Comparison of ENCODE assay signal across 10 cellular contexts in the genomic region with DNA sequence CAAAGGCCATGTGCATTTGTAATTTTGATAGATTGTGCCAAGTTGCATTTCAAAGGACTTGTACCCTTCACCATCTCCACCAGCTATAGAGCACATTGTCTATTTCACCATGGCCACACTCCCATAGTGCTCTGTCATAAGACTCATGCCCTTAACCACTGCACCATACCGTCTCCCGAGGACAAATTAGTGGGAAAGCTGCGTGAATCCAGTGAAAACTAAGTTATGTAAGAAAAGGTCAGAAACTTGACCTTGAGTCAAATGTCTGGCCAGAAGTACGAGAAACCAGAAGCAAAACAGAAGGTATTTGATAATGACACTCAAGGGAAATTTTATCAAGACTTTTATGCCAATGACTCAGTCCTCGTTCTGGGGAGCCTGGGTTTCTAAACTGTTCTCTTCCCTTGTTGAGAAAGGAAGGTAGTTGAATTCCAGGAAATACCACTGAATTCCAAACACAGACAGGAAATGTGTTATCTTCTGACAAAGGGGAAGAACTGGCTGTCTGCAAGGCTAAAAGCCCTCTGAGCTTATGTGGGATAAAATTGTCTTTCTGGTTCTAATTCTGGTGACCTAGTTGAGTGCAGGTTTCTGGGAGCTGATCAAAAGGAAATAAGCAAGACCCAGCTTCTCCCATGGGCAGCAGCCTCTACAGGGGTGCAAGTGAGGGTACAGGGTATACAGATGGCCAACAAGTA. TPM values are rescaled to one million over a fixed set of nuclear protein-coding genes. Genes with fewer than 3 reads are reported as not detected.
DNase-seq lines count a peak whose midpoint lies in the region; ATAC-seq, FAIRE-seq and TF ChIP-seq lines count a peak whose summit lies in the region.
"Had no signal": no experiment of that assay in that cellular context is flagged by ENCODE, and none has a peak within 500 bp of the region (broad histone marks: within the 10 kb centered on the region; RNA-seq: fewer than 3 reads in every experiment).

No MANE protein-coding gene starts in this region.

- H3K4me1 Mint-ChIP-seq in WTC11 = peaks cover 13% of the 10 kb centered on the region
- H3K4me1 Mint-ChIP-seq: naive thymus-derived CD8-positive, alpha-beta T cell had no signal

- POLR2A ChIA-PET in WTC11 (lab: Charles Lee) = no interaction called here

- ATAC-seq in WTC11 = peak; percentile 43; the same call in 1 of the 2 replicates
- ATAC-seq in left cardiac atrium = peak; percentile 82 to 95
- ATAC-seq in GM21390 (IDR thresholded peaks at IDR 0.05; ENCODE audit: unreplicated experiment) = no peak
- ATAC-seq: naive thymus-derived CD8-positive, alpha-beta T cell had no signal

- no peak for TF ChIP-seq POLR2A in H54 (IDR thresholded peaks at IDR 0.05; ENCODE audit: low read depth, low read length)

- H3K9me3 Mint-ChIP-seq in WTC11 = no peaks in the 10 kb centered on the region
- H3K9me3 Mint-ChIP-seq: naive thymus-derived CD8-positive, alpha-beta T cell had no signal

- CTCF ChIA-PET in WTC11 (lab: Charles Lee) = no interaction called here

- peak; percentile 78 for FAIRE-seq in H54 (lab: Jason Lieb, UNC)

- no peak for TF ChIP-seq CTCF in WTC11 (IDR thresholded peaks at IDR 0.05)

- H3K4me3 Mint-ChIP-seq in WTC11 = no peak overlapping the region
- H3K4me3 Mint-ChIP-seq: naive thymus-derived CD8-positive, alpha-beta T cell had no signal

- no peaks in the 10 kb centered on the region for H3K36me3 Mint-ChIP-seq in WTC11
- H3K36me3 Mint-ChIP-seq: naive thymus-derived CD8-positive, alpha-beta T cell had no signal

- peak overlapping the region; percentile 81 for H3K27ac Mint-ChIP-seq in WTC11
- H3K27ac Mint-ChIP-seq: naive thymus-derived CD8-positive, alpha-beta T cell had no signal

- intact Hi-C loops in left cardiac atrium (cut with DNase I) = no loop called here

- DNase-seq in H54 (ENCODE audit: insufficient read length, low spot score) (peak; percentile 36), WTC11 (ENCODE audit: low spot score) (no peak), left cardiac atrium (no peak), pulmonary artery endothelial cell (ENCODE audit: low read depth, low spot score) (peak; percentile 96), RPMI8226 (no peak), NCI-H1417 (lab: John Stamatoyannopoulos, UW) (no peak), GOT3 (lab: John Stamatoyannopoulos, UW) (no peak)
- DNase-seq: naive thymus-derived CD8-positive, alpha-beta T cell; NCI-H1436 treated with DMSO at 0.1 percent for 48 hours had no signal

- no peaks in the 10 kb centered on the region for H3K27me3 Mint-ChIP-seq in WTC11 (ENCODE audit: low read depth)

TF ChIP-seq in WTC11, 78 proteins besides CTCF, POLR2A, EP300 and RAD21:
- no peak for TF ChIP-seq PRRX2 (CRISPR knock-in tag; IDR thresholded peaks at IDR 0.05)
- TF ChIP-seq, protein P1, sequence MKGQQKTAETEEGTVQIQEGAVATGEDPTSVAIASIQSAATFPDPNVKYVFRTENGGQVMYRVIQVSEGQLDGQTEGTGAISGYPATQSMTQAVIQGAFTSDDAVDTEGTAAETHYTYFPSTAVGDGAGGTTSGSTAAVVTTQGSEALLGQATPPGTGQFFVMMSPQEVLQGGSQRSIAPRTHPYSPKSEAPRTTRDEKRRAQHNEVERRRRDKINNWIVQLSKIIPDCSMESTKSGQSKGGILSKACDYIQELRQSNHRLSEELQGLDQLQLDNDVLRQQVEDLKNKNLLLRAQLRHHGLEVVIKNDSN (CRISPR knock-in tag; IDR thresholded peaks at IDR 0.05) = no peak
- TF ChIP-seq, protein P2, sequence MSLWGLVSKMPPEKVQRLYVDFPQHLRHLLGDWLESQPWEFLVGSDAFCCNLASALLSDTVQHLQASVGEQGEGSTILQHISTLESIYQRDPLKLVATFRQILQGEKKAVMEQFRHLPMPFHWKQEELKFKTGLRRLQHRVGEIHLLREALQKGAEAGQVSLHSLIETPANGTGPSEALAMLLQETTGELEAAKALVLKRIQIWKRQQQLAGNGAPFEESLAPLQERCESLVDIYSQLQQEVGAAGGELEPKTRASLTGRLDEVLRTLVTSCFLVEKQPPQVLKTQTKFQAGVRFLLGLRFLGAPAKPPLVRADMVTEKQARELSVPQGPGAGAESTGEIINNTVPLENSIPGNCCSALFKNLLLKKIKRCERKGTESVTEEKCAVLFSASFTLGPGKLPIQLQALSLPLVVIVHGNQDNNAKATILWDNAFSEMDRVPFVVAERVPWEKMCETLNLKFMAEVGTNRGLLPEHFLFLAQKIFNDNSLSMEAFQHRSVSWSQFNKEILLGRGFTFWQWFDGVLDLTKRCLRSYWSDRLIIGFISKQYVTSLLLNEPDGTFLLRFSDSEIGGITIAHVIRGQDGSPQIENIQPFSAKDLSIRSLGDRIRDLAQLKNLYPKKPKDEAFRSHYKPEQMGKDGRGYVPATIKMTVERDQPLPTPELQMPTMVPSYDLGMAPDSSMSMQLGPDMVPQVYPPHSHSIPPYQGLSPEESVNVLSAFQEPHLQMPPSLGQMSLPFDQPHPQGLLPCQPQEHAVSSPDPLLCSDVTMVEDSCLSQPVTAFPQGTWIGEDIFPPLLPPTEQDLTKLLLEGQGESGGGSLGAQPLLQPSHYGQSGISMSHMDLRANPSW (CRISPR knock-in tag; conservative IDR thresholded peaks at IDR 0.05; ENCODE audit: low read depth) = no peak
- TF ChIP-seq, protein P3, sequence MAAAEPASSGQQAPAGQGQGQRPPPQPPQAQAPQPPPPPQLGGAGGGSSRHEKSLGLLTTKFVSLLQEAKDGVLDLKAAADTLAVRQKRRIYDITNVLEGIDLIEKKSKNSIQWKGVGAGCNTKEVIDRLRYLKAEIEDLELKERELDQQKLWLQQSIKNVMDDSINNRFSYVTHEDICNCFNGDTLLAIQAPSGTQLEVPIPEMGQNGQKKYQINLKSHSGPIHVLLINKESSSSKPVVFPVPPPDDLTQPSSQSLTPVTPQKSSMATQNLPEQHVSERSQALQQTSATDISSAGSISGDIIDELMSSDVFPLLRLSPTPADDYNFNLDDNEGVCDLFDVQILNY (CRISPR knock-in tag; IDR thresholded peaks at IDR 0.05) = no peak
- TF ChIP-seq, protein P4, sequence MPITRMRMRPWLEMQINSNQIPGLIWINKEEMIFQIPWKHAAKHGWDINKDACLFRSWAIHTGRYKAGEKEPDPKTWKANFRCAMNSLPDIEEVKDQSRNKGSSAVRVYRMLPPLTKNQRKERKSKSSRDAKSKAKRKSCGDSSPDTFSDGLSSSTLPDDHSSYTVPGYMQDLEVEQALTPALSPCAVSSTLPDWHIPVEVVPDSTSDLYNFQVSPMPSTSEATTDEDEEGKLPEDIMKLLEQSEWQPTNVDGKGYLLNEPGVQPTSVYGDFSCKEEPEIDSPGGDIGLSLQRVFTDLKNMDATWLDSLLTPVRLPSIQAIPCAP (CRISPR knock-in tag; IDR thresholded peaks at IDR 0.05) = no peak
- TF ChIP-seq ZNF671 (CRISPR knock-in tag; IDR thresholded peaks at IDR 0.05) = no peak
- TF ChIP-seq, protein P5, sequence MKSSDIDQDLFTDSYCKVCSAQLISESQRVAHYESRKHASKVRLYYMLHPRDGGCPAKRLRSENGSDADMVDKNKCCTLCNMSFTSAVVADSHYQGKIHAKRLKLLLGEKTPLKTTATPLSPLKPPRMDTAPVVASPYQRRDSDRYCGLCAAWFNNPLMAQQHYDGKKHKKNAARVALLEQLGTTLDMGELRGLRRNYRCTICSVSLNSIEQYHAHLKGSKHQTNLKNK (CRISPR knock-in tag; IDR thresholded peaks at IDR 0.05) = no peak
- TF ChIP-seq NR2C2 (CRISPR knock-in tag; IDR thresholded peaks at IDR 0.05) = no peak
- TF ChIP-seq ESRRA (CRISPR knock-in tag; IDR thresholded peaks at IDR 0.05; ENCODE audit: borderline replicate concordance) = no peak

RNA-seq across cellular contexts. Expression of a gene that starts 49.7 kb away (rescaled TPM):
- total RNA-seq in WTC11 (2021) (92.8 to 98.9 TPM (median 94.8 TPM) in 3 replicates), left cardiac atrium (1 to 10 TPM; 1.5 to 2.7 TPM), pulmonary artery endothelial cell (44.6 and 88.6 TPM in 2 replicates)

Comparison
In these comparisons a context has a peak if more than half of its experiments do, and no peak if none do; other contexts are left out.
1. DNase-seq: peak in H54 (single experiment) and pulmonary artery endothelial cell (single experiment); none in WTC11 (single experiment), left cardiac atrium (single experiment), RPMI8226 (single experiment), NCI-H1417 (0 of 3) and GOT3 (single experiment).
2. RNA of a gene that starts 49.7 kb away (total RNA-seq): 92.8 to 98.9 TPM in WTC11 and 44.6 to 88.6 TPM in pulmonary artery endothelial cell; 1.5 to 2.7 TPM in left cardiac atrium; every median in the first group is over 10 times any median in the second.